In the genomic region with DNA sequence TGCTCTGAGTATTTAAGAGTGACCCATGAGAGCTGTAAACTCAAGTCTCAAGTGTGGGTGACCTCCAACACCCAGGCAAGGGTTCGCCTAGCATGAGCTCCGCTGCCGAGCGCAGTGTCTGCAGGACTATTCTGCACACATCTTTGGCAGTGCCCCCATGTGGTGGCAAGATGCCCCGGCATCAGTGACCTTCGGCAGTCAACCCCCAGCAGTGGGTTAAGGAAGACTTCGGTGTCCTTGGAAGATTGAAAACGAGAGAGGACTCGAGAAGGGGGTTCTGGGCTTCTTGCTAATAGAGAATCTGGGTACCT, we compare ENCODE assay signal across 13 cellular contexts. TPM values are rescaled to one million over a fixed set of nuclear protein-coding genes. Genes with fewer than 3 reads are reported as not detected.
DNase-seq lines count a peak whose midpoint lies in the region; ATAC-seq, FAIRE-seq and TF ChIP-seq lines count a peak whose summit lies in the region.
"Had no signal": no experiment of that assay in that cellular context is flagged by ENCODE, and none has a peak within 500 bp of the region (broad histone marks: within the 10 kb centered on the region; RNA-seq: fewer than 3 reads in every experiment).

No MANE protein-coding gene starts in this region.

- H3K9me3 ChIP-seq in GM12878 (replicated peaks; ENCODE audit: control insufficient read depth, insufficient read depth, low read length) (no peaks in the 10 kb centered on the region; the same call in 2 of the 3 replicates), sigmoid colon (no peaks in the 10 kb centered on the region)
- H3K9me3 ChIP-seq: pancreas, SK-N-SH had no signal

- ATAC-seq in activated T-cell treated with anti-CD3 and anti-CD28 coated beads, Interleukin-2, amount 50 U/mL, for 4 hours = no peak
- ATAC-seq in GM12878 = no peak
- ATAC-seq: pancreas had no signal

- no peaks in the 10 kb centered on the region for H3K9me3 Mint-ChIP-seq in activated T-cell treated with anti-CD3 and anti-CD28 coated beads, Interleukin-2, amount 50 U/mL, for 24 hours
- no peaks in the 10 kb centered on the region for H3K9me3 Mint-ChIP-seq in activated T-cell treated with anti-CD3 and anti-CD28 coated beads, Interleukin-2, amount 50 U/mL, for 4 hours
- peaks cover 0 to 2% (median 0%) of the 10 kb centered on the region in 3 donors for H3K9me3 Mint-ChIP-seq in IgD-negative memory B cell
- H3K9me3 Mint-ChIP-seq: activated T-cell treated with anti-CD3 and anti-CD28 coated beads, Interleukin-2, amount 50 U/mL, for 72 hours had no signal

- H3K36me3 Mint-ChIP-seq in activated T-cell treated with anti-CD3 and anti-CD28 coated beads, Interleukin-2, amount 50 U/mL, for 24 hours (ENCODE audit: low read depth) = peaks cover 3% of the 10 kb centered on the region
- no peaks in the 10 kb centered on the region for H3K36me3 Mint-ChIP-seq in activated T-cell treated with anti-CD3 and anti-CD28 coated beads, Interleukin-2, amount 50 U/mL, for 4 hours (ENCODE audit: insufficient read depth)
- peaks cover 5% of the 10 kb centered on the region for H3K36me3 Mint-ChIP-seq in IgD-negative memory B cell

- H3K36me3 ChIP-seq in GM12878 (ENCODE audit: control insufficient read depth in 2 of 2, insufficient read depth in 2 of 2, low read length in 1 of 2) = no peaks in the 10 kb centered on the region
- no peaks in the 10 kb centered on the region for H3K36me3 ChIP-seq in sigmoid colon
- H3K36me3 ChIP-seq: pancreas had no signal

- H3K27me3 ChIP-seq in GM12878 (replicated peaks in 1 of 2; ENCODE audit: control insufficient read depth in 2 of 2, insufficient read depth in 2 of 2, low read length in 1 of 2) (no peaks in the 10 kb centered on the region), sigmoid colon (no peaks in the 10 kb centered on the region)
- H3K27me3 ChIP-seq: pancreas had no signal

- H2AFZ ChIP-seq in GM12878 (ENCODE audit: control insufficient read depth, low read depth, low read length) = no peak overlapping the region

- POLR2A ChIA-PET in GM12878 (lab: Charles Lee) = interaction anchor here (1.5 to 3.5 kb wide), 2 partner anchors 13 to 39 kb away, joined by 3 to 20 read pairs; no protein-coding TSS in a partner anchor

- H3K4me3 Mint-ChIP-seq in activated T-cell treated with anti-CD3 and anti-CD28 coated beads, Interleukin-2, amount 50 U/mL, for 24 hours = no peak overlapping the region
- H3K4me3 Mint-ChIP-seq in activated T-cell treated with anti-CD3 and anti-CD28 coated beads, Interleukin-2, amount 50 U/mL, for 4 hours = no peak overlapping the region
- H3K4me3 Mint-ChIP-seq in IgD-negative memory B cell = peak overlapping the region in 3 of 4 donors; percentile 80 to 83 (median 82)

- SMC1A ChIA-PET in GM12878 (lab: Charles Lee; ENCODE audit: uncharacterized antibody, unreplicated experiment) = interaction anchor here (1.4 to 2.1 kb wide), 4 partner anchors 13 to 35 kb away, joined by 4 to 6 read pairs (median 5); no protein-coding TSS in a partner anchor

- intact Hi-C loops in GM12878 (cut with micrococcal nuclease; ENCODE audit: unreplicated experiment) (no loop called here), sigmoid colon (cut with DNase I) (no loop called here)

- TF ChIP-seq EP300 in GM12878 (IDR thresholded peaks at IDR 0.05; ENCODE audit: borderline replicate concordance in 1 of 2, control insufficient read depth in 1 of 2, low read depth in 2 of 2, low read length in 2 of 2) = no peak
- TF ChIP-seq EP300 in sigmoid colon (IDR thresholded peaks at IDR 0.05) = no peak

- CTCF ChIA-PET in GM12878 (lab: Yijun Ruan, JAX) = interaction anchor here (0.8 to 2.2 kb wide), 5 partner anchors 10 to 39 kb away, joined by 3 to 15 read pairs (median 4); no protein-coding TSS in a partner anchor

- no TSS peak for BruUV-seq in GM12878 (replicated peaks; lab: Mats Ljungman, UMichigan)

- peaks cover 58% of the 10 kb centered on the region for H3K4me1 Mint-ChIP-seq in activated T-cell treated with anti-CD3 and anti-CD28 coated beads, Interleukin-2, amount 50 U/mL, for 24 hours (ENCODE audit: low read depth)
- peaks cover 61% of the 10 kb centered on the region for H3K4me1 Mint-ChIP-seq in activated T-cell treated with anti-CD3 and anti-CD28 coated beads, Interleukin-2, amount 50 U/mL, for 4 hours (ENCODE audit: low read depth)
- peaks cover 49 to 66% (median 57%) of the 10 kb centered on the region in 3 donors for H3K4me1 Mint-ChIP-seq in IgD-negative memory B cell

- peak overlapping the region; percentile 89 for H3K27ac Mint-ChIP-seq in activated T-cell treated with anti-CD3 and anti-CD28 coated beads, Interleukin-2, amount 50 U/mL, for 24 hours
- H3K27ac Mint-ChIP-seq in IgD-negative memory B cell = peak overlapping the region in 1 of 3 donors; percentile 90
- H3K27ac Mint-ChIP-seq: activated T-cell treated with anti-CD3 and anti-CD28 coated beads, Interleukin-2, amount 50 U/mL, for 72 hours had no signal

- H3K4me3 ChIP-seq in GM12878 = no peak overlapping the region
- no peak overlapping the region for H3K4me3 ChIP-seq in sigmoid colon
- H3K4me3 ChIP-seq: pancreas had no signal

- TF ChIP-seq POLR2A in GM12878 (IDR thresholded peaks at IDR 0.05; ENCODE audit: low read depth, low read length) (no peak), sigmoid colon (IDR thresholded peaks at IDR 0.05) (no peak)

- H3K79me2 ChIP-seq in GM12878 (ENCODE audit: control insufficient read depth, insufficient read depth, low read length) = no peaks in the 10 kb centered on the region

- H3K27me3 Mint-ChIP-seq in activated T-cell treated with anti-CD3 and anti-CD28 coated beads, Interleukin-2, amount 50 U/mL, for 24 hours = no peaks in the 10 kb centered on the region
- H3K27me3 Mint-ChIP-seq in activated T-cell treated with anti-CD3 and anti-CD28 coated beads, Interleukin-2, amount 50 U/mL, for 4 hours (ENCODE audit: low read depth) = no peaks in the 10 kb centered on the region
- H3K27me3 Mint-ChIP-seq in IgD-negative memory B cell = no peaks in the 10 kb centered on the region

- in situ Hi-C loops in GM12878 (cut with MboI) = no loop called here

- no peak for TF ChIP-seq RAD21 in GM12878 (IDR thresholded peaks at IDR 0.05; ENCODE audit: insufficient read depth, low read depth, low read length)

- FAIRE-seq in GM12878 (lab: Jason Lieb, UNC) = no peak
- FAIRE-seq: pancreas had no signal

- H4K20me1 ChIP-seq in GM12878 (ENCODE audit: control insufficient read depth, insufficient read depth) = no peaks in the 10 kb centered on the region

- H3K27ac ChIP-seq in GM12878 (ENCODE audit: control insufficient read depth, insufficient read depth) (no peak overlapping the region), sigmoid colon (peak overlapping the region in 3 of 4 donors; percentile 95 to 99 (median 95))

- peak; percentile 46 for DNase-seq in activated T-cell treated with anti-CD3 and anti-CD28 coated beads, Interleukin-2, amount 50 U/mL, for 24 hours
- no peak for DNase-seq in activated T-cell treated with anti-CD3 and anti-CD28 coated beads, Interleukin-2, amount 50 U/mL, for 4 hours
- DNase-seq in GM12878 (ENCODE audit: low read depth, low spot score) = no peak
- DNase-seq in sigmoid colon = no peak
- DNase-seq in kidney tubule cell (ENCODE audit: low spot score) = no peak
- no peak for DNase-seq in HCEC 1CT
- DNase-seq in NCI-H2081 treated with DMSO at 0.1 percent for 48 hours (lab: John Stamatoyannopoulos, UW) = no peak
- DNase-seq: C1 segment of cervical spinal cord, NCI-H1105 treated with DMSO at 0.1 percent for 48 hours, SK-N-SH had no signal

- RAD21 ChIA-PET in GM12878 (lab: Charles Lee; ENCODE audit: unreplicated experiment) = interaction anchor here (1.1 to 1.8 kb wide), 4 partner anchors 10 to 47 kb away, joined by 3 to 11 read pairs (median 5); no protein-coding TSS in a partner anchor

- 96% methylated on average over 9 of the region's 9 CpGs for WGBS in GM12878 (ENCODE audit: insufficient coverage, insufficient replicate concordance, low lambda C conversion rate, missing lambda C conversion rate)
- WGBS in sigmoid colon, 2 donors = 92 to 93% methylated on average over 9 of the region's 9 CpGs

- TF ChIP-seq CTCF in GM12878 (IDR thresholded peaks at IDR 0.05 in 2 of 3, conservative IDR thresholded peaks at IDR 0.05 in 1 of 3; ENCODE audit: control insufficient read depth in 2 of 3, extremely low read depth in 1 of 3, insufficient read depth in 1 of 3, low read depth in 3 of 3, low read length in 3 of 3) (peak in 2 of 3 experiments; percentile 18 to 27; a peak in 2 of 6 replicates), sigmoid colon (IDR thresholded peaks at IDR 0.05) (no peak)

- H3K4me1 ChIP-seq in GM12878 (ENCODE audit: control insufficient read depth, insufficient read depth, low read length) (peaks cover 39% of the 10 kb centered on the region), sigmoid colon (peaks cover 0 to 56% (median 51%) of the 10 kb centered on the region in 4 donors)

- H3K9ac ChIP-seq in GM12878 (ENCODE audit: control insufficient read depth, insufficient read depth, low read length) = no peak overlapping the region
- H3K9ac ChIP-seq: SK-N-SH had no signal

- no peak overlapping the region for H3K4me2 ChIP-seq in GM12878 (ENCODE audit: control insufficient read depth, insufficient read depth)
- H3K4me2 ChIP-seq: SK-N-SH had no signal

TF ChIP-seq in GM12878, 131 proteins besides CTCF, POLR2A, EP300 and RAD21 (continues in another document):
- TF ChIP-seq CHD4 (IDR thresholded peaks at IDR 0.05) (no peak), JUND (IDR thresholded peaks at IDR 0.05; ENCODE audit: low read depth, low read length) (no peak), CEBPB (IDR thresholded peaks at IDR 0.05; ENCODE audit: borderline replicate concordance in 1 of 2, low read depth in 2 of 2, low read length in 2 of 2) (no peak)

RNA-seq across cellular contexts. Expression of a gene that starts 43.1 kb away (rescaled TPM):
- total RNA-seq in activated T-cell treated with anti-CD3 and anti-CD28 coated beads, Interleukin-2, amount 50 U/mL, for 4 hours = 100 to 1,000 TPM; 123 to 172 (median 129) TPM
- polyA plus RNA-seq in IgD-negative memory B cell (39.2 TPM), GM12878 (2011; rRNA removed) (29.9 and 57.3 TPM in 2 replicates), GM12878 (2014; fragmentation: Illumina TruSeq; extraction: Trizol) (4.3 and 22.9 TPM in 2 replicates), GM12878 (2014; fragmentation: Nextera tagmentation; extraction: Ambion mirVana) (1 to 10 TPM in 1 of 2 experiments, under 1 TPM in 1; 0.32 to 1.3 TPM), GM12878 (2014; rRNA removed) (118 and 127 TPM in 2 replicates), GM12878 (2016; fragmentation: Nextera tagmentation; extraction: Ambion mirVana) (10 to 100 TPM; 10.4 to 13.2 TPM), sigmoid colon (10 to 100 TPM; 31.4 to 59.9 (median 34.8) TPM)
- total RNA-seq in GM12878 (2013; cell fraction: nucleolus; rRNA removed) = 58.6 and 73.2 TPM in 2 replicates
- total RNA-seq in GM12878 (2014; rRNA removed) (68.6 and 79.7 TPM in 2 replicates), GM12878 (2014; rRNA removed; fragmentation: Illumina TruSeq; extraction: Trizol) (23.2 and 27.5 TPM in 2 replicates), GM12878 (2021) (102 and 104 TPM in 2 replicates), sigmoid colon (10 to 100 TPM; 48.5 to 94.2 (median 78.8) TPM)
- polyA plus RNA-seq in GM12878 (2011; ENCODE audit: low read depth) = 37.7 TPM
- polyA plus RNA-seq in GM12878 (2011; cell fraction: cytosol; rRNA removed) = 90.6 and 104 TPM in 2 replicates
- 86.7 and 88.5 TPM in 2 replicates for polyA plus RNA-seq in GM12878 (2011; cell fraction: nucleus; rRNA removed)
- polyA plus RNA-seq in GM12878 (2012) = 96.5 and 121 TPM in 2 replicates
- 24.3 and 61.6 TPM in 2 replicates for polyA minus RNA-seq in GM12878 (2011; rRNA and poly(A)+ RNA removed)
- polyA minus RNA-seq in GM12878 (2011; cell fraction: cytosol; rRNA and poly(A)+ RNA removed) = 39.3 and 39.8 TPM in 2 replicates
- 16.6 and 21.1 TPM in 2 replicates for polyA minus RNA-seq in GM12878 (2011; cell fraction: nucleus; rRNA and poly(A)+ RNA removed)

Comparison
In these comparisons a context has a peak if more than half of its experiments do, and no peak if none do; other contexts are left out.
1. H3K4me3 Mint-ChIP-seq: peak in IgD-negative memory B cell (3 of 4); none in activated T-cell treated with anti-CD3 and anti-CD28 coated beads, Interleukin-2, amount 50 U/mL, for 24 hours (single experiment) and activated T-cell treated with anti-CD3 and anti-CD28 coated beads, Interleukin-2, amount 50 U/mL, for 4 hours (single experiment).
2. CTCF ChIP-seq: peak in GM12878 (2 of 3); none in sigmoid colon (0 of 4).